1 cellular context compared by ENCODE assay signal in genomic region chr4:153038493-153039311, GRCh38.
TF ChIP-seq lines count a peak whose summit lies in the region.

No MANE protein-coding gene starts in this region.

TF ChIP-seq in HepG2, 621 proteins besides CTCF, POLR2A, EP300 and RAD21 (continued from another document and continues in another):
- peak; percentile 92 for TF ChIP-seq PAXIP1 (CRISPR knock-in tag; conservative IDR thresholded peaks at IDR 0.05)
- no peak for TF ChIP-seq TAF15 (IDR thresholded peaks at IDR 0.05; ENCODE audit: low read depth, low read length, poor library complexity, severe bottlenecking)
- TF ChIP-seq ZBTB37 (CRISPR knock-in tag; IDR thresholded peaks at IDR 0.05): no peak
- no peak for TF ChIP-seq MEIS1 (CRISPR knock-in tag; IDR thresholded peaks at IDR 0.05; ENCODE audit: borderline replicate concordance)
- TF ChIP-seq ATRX (CRISPR knock-in tag; IDR thresholded peaks at IDR 0.05; ENCODE audit: borderline replicate concordance): no peak
- TF ChIP-seq DDIT3 (CRISPR knock-in tag; IDR thresholded peaks at IDR 0.05): no peak
- peak; percentile 54; the same call in 1 of the 2 replicates for TF ChIP-seq ZNF503 (CRISPR knock-in tag; IDR thresholded peaks at IDR 0.05)
- TF ChIP-seq GFI1 (CRISPR knock-in tag; IDR thresholded peaks at IDR 0.05; ENCODE audit: borderline replicate concordance): 0 out of 2 replicates have a peak, but pooled peaks have one; percentile 52
- no peak for TF ChIP-seq HIVEP1 (CRISPR knock-in tag; IDR thresholded peaks at IDR 0.05)
- no peak for TF ChIP-seq CSRNP2 (CRISPR knock-in tag; conservative IDR thresholded peaks at IDR 0.05; ENCODE audit: low read depth)
- peak; percentile 62 for TF ChIP-seq SALL1 (CRISPR knock-in tag; IDR thresholded peaks at IDR 0.05)
- no peak for TF ChIP-seq CENPBD1 (CRISPR knock-in tag; IDR thresholded peaks at IDR 0.05; ENCODE audit: borderline replicate concordance, low read depth)
- no peak for TF ChIP-seq TBP (CRISPR knock-in tag; IDR thresholded peaks at IDR 0.05)
- TF ChIP-seq ZNF773 (CRISPR knock-in tag; IDR thresholded peaks at IDR 0.05; ENCODE audit: borderline replicate concordance): no peak
- TF ChIP-seq POLR2G (IDR thresholded peaks at IDR 0.05; ENCODE audit: low read depth, low read length): 0 out of 2 replicates have a peak, but pooled peaks have one; percentile 54
- no peak for TF ChIP-seq HES4 (CRISPR knock-in tag; IDR thresholded peaks at IDR 0.05; ENCODE audit: borderline replicate concordance)
- TF ChIP-seq PLRG1 (conservative IDR thresholded peaks at IDR 0.05): no peak
- peak; percentile 95; the same call in 1 of the 2 replicates for TF ChIP-seq AHDC1 (CRISPR knock-in tag; IDR thresholded peaks at IDR 0.05; ENCODE audit: borderline replicate concordance)
- no peak for TF ChIP-seq ZNF230 (CRISPR knock-in tag; IDR thresholded peaks at IDR 0.05)
- no peak for TF ChIP-seq HNRNPLL (IDR thresholded peaks at IDR 0.05; ENCODE audit: low read depth, low read length, poor library complexity, severe bottlenecking)
- TF ChIP-seq PATZ1 (CRISPR knock-in tag; IDR thresholded peaks at IDR 0.05): no peak
- no peak for TF ChIP-seq ZNF678 (CRISPR knock-in tag; IDR thresholded peaks at IDR 0.05)
- TF ChIP-seq MED1 (CRISPR knock-in tag; IDR thresholded peaks at IDR 0.05): peak; percentile 79; the same call in 1 of the 2 replicates
- TF ChIP-seq FOXK2 (IDR thresholded peaks at IDR 0.05): peak; percentile 80; the same call in 1 of the 2 replicates
- peak; percentile 46; the same call in 1 of the 2 replicates for TF ChIP-seq MIER3 (CRISPR knock-in tag; IDR thresholded peaks at IDR 0.05; ENCODE audit: borderline replicate concordance)
- TF ChIP-seq ARNT (IDR thresholded peaks at IDR 0.05): no peak
- TF ChIP-seq SOX5 (CRISPR knock-in tag; IDR thresholded peaks at IDR 0.05; ENCODE audit: borderline replicate concordance): peak; percentile 52; the same call in 1 of the 2 replicates
- no peak for TF ChIP-seq ZNF280D (CRISPR knock-in tag; IDR thresholded peaks at IDR 0.05)
- no peak for TF ChIP-seq ZNF367 (CRISPR knock-in tag; IDR thresholded peaks at IDR 0.05; ENCODE audit: borderline replicate concordance)
- 0 out of 2 replicates have a peak, but pooled peaks have one; percentile 13 for TF ChIP-seq TFE3 (CRISPR knock-in tag; IDR thresholded peaks at IDR 0.05)
- no peak for TF ChIP-seq NCOR1 (IDR thresholded peaks at IDR 0.05; ENCODE audit: borderline replicate concordance, low read length)
- no peak for TF ChIP-seq PTBP1 (IDR thresholded peaks at IDR 0.05; ENCODE audit: low read depth, low read length, poor library complexity, severe bottlenecking)
- TF ChIP-seq ZNF446 (CRISPR knock-in tag; IDR thresholded peaks at IDR 0.05): no peak
- TF ChIP-seq MAF1 (CRISPR knock-in tag; IDR thresholded peaks at IDR 0.05; ENCODE audit: borderline replicate concordance): no peak
- TF ChIP-seq SAFB2 (CRISPR knock-in tag; IDR thresholded peaks at IDR 0.05; ENCODE audit: borderline replicate concordance, low read depth): no peak
